Comparison of ENCODE assay signal across 8 cellular contexts in genomic region chr10:62805139-62806092, GRCh38. TPM values are rescaled to one million over a fixed set of nuclear protein-coding genes. Genes with fewer than 3 reads are reported as not detected.
DNase-seq lines count a peak whose midpoint lies in the region; ATAC-seq, FAIRE-seq and TF ChIP-seq lines count a peak whose summit lies in the region.

No MANE protein-coding gene starts in this region.

- peak overlapping the region; percentile 92 for H3K4me3 Mint-ChIP-seq in CD4-positive, alpha-beta T cell
- peak overlapping the region; percentile 86 for H3K4me3 Mint-ChIP-seq in WTC11

- H3K4me3 ChIP-seq in H1 (ENCODE audit: extremely low read depth in 1 of 4, insufficient read depth in 2 of 4, low read depth in 3 of 4, low read length in 4 of 4): peak overlapping the region; percentile 78 to 91 (median 88)
- H3K4me3 ChIP-seq in tibial artery: peak overlapping the region; percentile 72 to 75

- H3K56ac ChIP-seq in H1 (replicated peaks; ENCODE audit: insufficient read length, low read depth, low read length): peak overlapping the region; percentile 83

- H3K36me3 ChIP-seq in H1 (ENCODE audit: control insufficient read depth in 2 of 4, insufficient read depth in 4 of 4, low read length in 3 of 4): no peaks in the 10 kb centered on the region; a peak in 1 of 8 replicates
- H3K36me3 ChIP-seq in tibial artery: no peaks in the 10 kb centered on the region

- H2AFZ ChIP-seq in H1 (ENCODE audit: low read length): no peak overlapping the region

- CTCF ChIA-PET in CD4-positive, alpha-beta T cell (lab: Charles Lee): interaction anchor here (1.2 to 3.5 kb wide), 3 partner anchors 12 to 195 kb away, joined by 3 to 19 read pairs (median 5); partner anchors contain the start of gene EGR2
- CTCF ChIA-PET in WTC11 (lab: Charles Lee) (interaction anchor here (0.9 to 4.3 kb wide), 2 partner anchors 11 to 195 kb away, joined by 3 to 55 read pairs; partner anchors contain the start of gene EGR2), H1 (lab: Charles Lee; ENCODE audit: partially characterized antibody) (interaction anchor here (1.0 to 2.7 kb wide), 6 partner anchors 11 to 197 kb away, joined by 3 to 20 read pairs (median 4); partner anchors contain the start of gene EGR2)

- H3K27ac ChIP-seq in CD4-positive, alpha-beta T cell (ENCODE audit: low read depth, low read length): peak overlapping the region; percentile 76
- H3K27ac ChIP-seq in H1 (ENCODE audit: low read depth, low read length) (peak overlapping the region; percentile 83; the same call in 1 of the 2 replicates), tibial artery (peak overlapping the region; percentile 91 to 94)

- H3K18ac ChIP-seq in H1 (ENCODE audit: extremely low read depth, low read length): peak overlapping the region; percentile 43

- H4K8ac ChIP-seq in H1 (ENCODE audit: extremely low read depth, insufficient read depth, low read length): peak overlapping the region; percentile 89

- peaks cover 7 to 34% of the 10 kb centered on the region in 2 experiments; a peak in 3 of 4 replicates for H3K79me2 ChIP-seq in H1 (ENCODE audit: control insufficient read depth in 1 of 2, insufficient read depth in 2 of 2, low read length in 2 of 2)

- no peaks in the 10 kb centered on the region for H3K9me3 ChIP-seq in CD4-positive, alpha-beta T cell (ENCODE audit: control insufficient read depth, low read length)
- no peaks in the 10 kb centered on the region for H3K9me3 ChIP-seq in H1 (ENCODE audit: insufficient read depth in 2 of 2, low read depth in 1 of 2, low read length in 1 of 2)
- no peaks in the 10 kb centered on the region for H3K9me3 ChIP-seq in tibial artery

- peak overlapping the region; percentile 47; the same call in 1 of the 2 replicates for H2AK5ac ChIP-seq in H1 (ENCODE audit: low read depth, low read length)

- H3K9ac ChIP-seq in H1 (replicated peaks in 1 of 4; ENCODE audit: extremely low read depth in 1 of 4, low read depth in 3 of 4, low read length in 3 of 4): peak overlapping the region; percentile 74 to 95 (median 88)

- H3K27me3 Mint-ChIP-seq in CD4-positive, alpha-beta T cell: no peaks in the 10 kb centered on the region
- H3K27me3 Mint-ChIP-seq in WTC11 (ENCODE audit: low read depth): no peaks in the 10 kb centered on the region

- H2BK20ac ChIP-seq in H1 (ENCODE audit: low read length): no peak overlapping the region

- intact Hi-C loops in CD4-positive, alpha-beta T cell (cut with DNase I, micrococcal nuclease): loop anchor here in 1 of 2 experiments (1.0 kb wide), 1 partner anchor 10 kb away; no protein-coding TSS in a partner anchor
- intact Hi-C loops in tibial artery (cut with DNase I; ENCODE audit: low total_unique reads): no loop called here

- TF ChIP-seq CTCF in CD4-positive, alpha-beta T cell (IDR thresholded peaks at IDR 0.05): no peak
- TF ChIP-seq CTCF in WTC11 (IDR thresholded peaks at IDR 0.05): no peak
- peak in 1 of 3 experiments; percentile 3; a peak in 1 of 4 replicates for TF ChIP-seq CTCF in H1 (IDR thresholded peaks at IDR 0.05; ENCODE audit: control extremely low read depth in 1 of 3, insufficient read depth in 1 of 3, low read depth in 1 of 3, low read length in 3 of 3)
- no peak for TF ChIP-seq CTCF in tibial artery (IDR thresholded peaks at IDR 0.05)

- H3K4me1 Mint-ChIP-seq in CD4-positive, alpha-beta T cell (ENCODE audit: low read depth): peaks cover 51% of the 10 kb centered on the region
- H3K4me1 Mint-ChIP-seq in WTC11: peaks cover 45% of the 10 kb centered on the region

- peak overlapping the region; percentile 74 to 96 for H3K4me2 ChIP-seq in H1 (ENCODE audit: insufficient read depth in 1 of 2, low read depth in 2 of 2, low read length in 2 of 2)

- no peaks in the 10 kb centered on the region for H3K9me3 Mint-ChIP-seq in CD4-positive, alpha-beta T cell
- H3K9me3 Mint-ChIP-seq in WTC11: no peaks in the 10 kb centered on the region

- H3K27me3 ChIP-seq in CD4-positive, alpha-beta T cell (ENCODE audit: control insufficient read depth, insufficient read depth, low read length): no peaks in the 10 kb centered on the region
- H3K27me3 ChIP-seq in H1 (replicated peaks in 1 of 4; ENCODE audit: control insufficient read depth in 3 of 4, extremely low read depth in 1 of 4, insufficient read depth in 3 of 4, low read length in 3 of 4) (no peaks in the 10 kb centered on the region), tibial artery (no peaks in the 10 kb centered on the region)

- peak overlapping the region; percentile 94 for H3K27ac Mint-ChIP-seq in CD4-positive, alpha-beta T cell
- H3K27ac Mint-ChIP-seq in WTC11: peak overlapping the region; percentile 92

- peak overlapping the region; percentile 57 for H4K5ac ChIP-seq in H1 (ENCODE audit: insufficient read length, low read depth, low read length)

- peak overlapping the region; percentile 48 for H4K91ac ChIP-seq in H1 (replicated peaks; ENCODE audit: insufficient read length, low read length)

- POLR2A ChIA-PET in CD4-positive, alpha-beta T cell (lab: Charles Lee): interaction anchor here (0.6 to 5.6 kb wide), 8 partner anchors 11 to 904 kb away, joined by 3 to 106 read pairs (median 16); partner anchors contain the start of genes ARID5B, EGR2 and NRBF2
- POLR2A ChIA-PET in WTC11 (lab: Charles Lee): interaction anchor here (1.8 to 3.6 kb wide), 2 partner anchors 8 to 11 kb away, joined by 6 to 28 read pairs; partner anchors contain the start of gene EGR2
- POLR2A ChIA-PET in H1 (lab: Charles Lee; ENCODE audit: partially characterized antibody): interaction anchor here (1.0 to 6.2 kb wide), 6 partner anchors 11 to 327 kb away, joined by 3 to 99 read pairs (median 4); partner anchors contain the start of genes EGR2 and NRBF2

- 1% methylated on average over 61 of the region's 90 CpGs; no CpG with 5 or more reads in 1 of the 2 experiments for WGBS in H1 (ENCODE audit: extremely low coverage in 1 of 2, insufficient coverage in 1 of 2, insufficient read length in 1 of 2, insufficient replicate concordance in 2 of 2, low coverage in 1 of 2, low lambda C conversion rate in 2 of 2, missing lambda C conversion rate in 1 of 2), 2 experiments

- no peak for TF ChIP-seq RAD21 in H1 (IDR thresholded peaks at IDR 0.05 in 1 of 2, conservative IDR thresholded peaks at IDR 0.05 in 1 of 2; ENCODE audit: low read depth in 2 of 2, low read length in 2 of 2)

- no peak overlapping the region for H2BK12ac ChIP-seq in H1 (ENCODE audit: low read depth, low read length)

- TF ChIP-seq POLR2A in H1 (IDR thresholded peaks at IDR 0.05; ENCODE audit: control extremely low read depth in 1 of 2, low read depth in 2 of 2, low read length in 2 of 2): no peak; a peak in 1 of 3 replicates

- peak overlapping the region; percentile 94 for H2BK5ac ChIP-seq in H1 (ENCODE audit: low read depth, low read length)

- H3K23ac ChIP-seq in H1 (ENCODE audit: insufficient read length): no peak overlapping the region

- H3K23me2 ChIP-seq in H1 (ENCODE audit: low read depth, low read length): peaks cover 6% of the 10 kb centered on the region; the same call in 1 of the 2 replicates

- no peak overlapping the region for H2BK15ac ChIP-seq in H1 (ENCODE audit: low read length)

- H3K4me1 ChIP-seq in H1 (replicated peaks in 1 of 4; ENCODE audit: control insufficient read depth in 3 of 4, insufficient read depth in 4 of 4, low read length in 3 of 4) (peaks cover 3 to 6% (median 4%) of the 10 kb centered on the region in 4 experiments; a peak in 4 of 7 replicates), tibial artery (peaks cover 0 to 25% (median 19%) of the 10 kb centered on the region in 4 donors)

- no peak overlapping the region for H3K14ac ChIP-seq in H1 (ENCODE audit: insufficient read length)

- H2BK120ac ChIP-seq in H1 (replicated peaks; ENCODE audit: low read depth, low read length): no peak overlapping the region

- peaks cover 14% of the 10 kb centered on the region in 2 experiments for H4K20me1 ChIP-seq in H1 (replicated peaks in 1 of 2; ENCODE audit: control insufficient read depth in 1 of 2, insufficient read depth in 2 of 2, low read length in 2 of 2)

- ATAC-seq in CD4-positive, alpha-beta T cell (ENCODE audit: poor library complexity): no peak
- ATAC-seq in GM19397 (IDR thresholded peaks at IDR 0.05; ENCODE audit: unreplicated experiment) (peak; percentile 6), HG03520 (IDR thresholded peaks at IDR 0.05; ENCODE audit: unreplicated experiment) (peak; percentile 0), WTC11 (peak; percentile 14)

- DNase-seq in CD4-positive, alpha-beta T cell: peak in 2 of 10 experiments; percentile 37 to 64
- DNase-seq in WTC11 (ENCODE audit: low spot score): peak; percentile 38
- peak in 1 of 2 experiments; percentile 73 for DNase-seq in H1 (ENCODE audit: low read depth in 1 of 2, low spot score in 2 of 2)
- peak; percentile 2 for DNase-seq in midbrain (lab: John Stamatoyannopoulos, UW)
- peak in 1 of 2 donors; percentile 70 for DNase-seq in tibial artery
- DNase-seq in NCI-H524 treated with DMSO at 0.1 percent for 48 hours (lab: John Stamatoyannopoulos, UW): no peak

- no peak for TF ChIP-seq EP300 in H1 (IDR thresholded peaks at IDR 0.05; ENCODE audit: borderline replicate concordance in 1 of 2, low read depth in 2 of 2, low read length in 2 of 2)

- FAIRE-seq in H1 (lab: Jason Lieb, UNC): no peak

- peaks cover 35% of the 10 kb centered on the region for H3K36me3 Mint-ChIP-seq in CD4-positive, alpha-beta T cell (ENCODE audit: low read depth)
- H3K36me3 Mint-ChIP-seq in WTC11: no peaks in the 10 kb centered on the region

- H3K4ac ChIP-seq in H1 (replicated peaks; ENCODE audit: insufficient read length, low read depth, low read length): peak overlapping the region; percentile 99

- H3K79me1 ChIP-seq in H1 (ENCODE audit: low read depth, low read length): no peaks in the 10 kb centered on the region

RNA-seq across cellular contexts. Expression of gene ADO, which starts 0.9 kb away (rescaled TPM):
- total RNA-seq in CD4-positive, alpha-beta T cell: 10 to 100 TPM; 14.3 to 15.9 TPM
- total RNA-seq in WTC11 (2021): 29.3 to 30.6 TPM (median 29.8 TPM) in 3 replicates
- total RNA-seq in H1 (2021; fragmentation: NEBNext Ultra II Directional; extraction: Animal tissue kit (Norgen Biotek cat#: 25700)): 27.9 and 29.2 TPM in 2 replicates
- polyA plus RNA-seq in H1 (2011; rRNA removed): 18.7 and 23.7 TPM in 2 replicates
- 18.5 TPM for polyA plus RNA-seq in H1 (2011; cell fraction: cytosol; rRNA removed)
- 14.2 TPM for polyA plus RNA-seq in H1 (2011; cell fraction: nucleus; rRNA removed)
- polyA plus RNA-seq in H1 (2012, experiment 1 of 2): 12.0 to 16.6 TPM (median 13.3 TPM) in 4 replicates
- polyA plus RNA-seq in H1 (2012, experiment 2 of 2): 11.2 TPM
- 20.0 TPM for polyA plus RNA-seq in H1 (2013, experiment 1 of 2)
- polyA plus RNA-seq in H1 (2013, experiment 2 of 2): 20.1 TPM
- polyA minus RNA-seq in H1 (2011; rRNA and poly(A)+ RNA removed): 14.0 and 16.9 TPM in 2 replicates
- polyA minus RNA-seq in H1 (2011; cell fraction: cytosol; rRNA and poly(A)+ RNA removed): 20.9 TPM
- polyA minus RNA-seq in H1 (2011; cell fraction: nucleus; rRNA and poly(A)+ RNA removed): 32.6 TPM

RNA-seq across cellular contexts. Expression of gene EGR2, which starts 10.8 kb away (rescaled TPM):
- 1 to 10 TPM; 3.2 to 5.4 TPM for total RNA-seq in CD4-positive, alpha-beta T cell
- 0.92 to 1.6 TPM (median 1.6 TPM) in 3 replicates for total RNA-seq in WTC11 (2021)
- 2.1 and 3.0 TPM in 2 replicates for total RNA-seq in H1 (2021; fragmentation: NEBNext Ultra II Directional; extraction: Animal tissue kit (Norgen Biotek cat#: 25700))
- 1.3 and 2.4 TPM in 2 replicates for polyA plus RNA-seq in H1 (2011; rRNA removed)
- 0.98 TPM for polyA plus RNA-seq in H1 (2011; cell fraction: cytosol; rRNA removed)
- polyA plus RNA-seq in H1 (2011; cell fraction: nucleus; rRNA removed): 2.8 TPM
- 0.92 to 1.7 TPM (median 1.3 TPM) in 4 replicates for polyA plus RNA-seq in H1 (2012, experiment 1 of 2)
- 1.3 TPM for polyA plus RNA-seq in H1 (2012, experiment 2 of 2)
- 0.61 TPM for polyA plus RNA-seq in H1 (2013, experiment 1 of 2)
- 0.57 TPM for polyA plus RNA-seq in H1 (2013, experiment 2 of 2)
- polyA minus RNA-seq in H1 (2011; rRNA and poly(A)+ RNA removed): 1.8 and 2.3 TPM in 2 replicates
- polyA minus RNA-seq in H1 (2011; cell fraction: cytosol; rRNA and poly(A)+ RNA removed): 0.51 TPM
- 6.1 TPM for polyA minus RNA-seq in H1 (2011; cell fraction: nucleus; rRNA and poly(A)+ RNA removed)
